20 cellular contexts compared by ENCODE assay signal in the genomic region with DNA sequence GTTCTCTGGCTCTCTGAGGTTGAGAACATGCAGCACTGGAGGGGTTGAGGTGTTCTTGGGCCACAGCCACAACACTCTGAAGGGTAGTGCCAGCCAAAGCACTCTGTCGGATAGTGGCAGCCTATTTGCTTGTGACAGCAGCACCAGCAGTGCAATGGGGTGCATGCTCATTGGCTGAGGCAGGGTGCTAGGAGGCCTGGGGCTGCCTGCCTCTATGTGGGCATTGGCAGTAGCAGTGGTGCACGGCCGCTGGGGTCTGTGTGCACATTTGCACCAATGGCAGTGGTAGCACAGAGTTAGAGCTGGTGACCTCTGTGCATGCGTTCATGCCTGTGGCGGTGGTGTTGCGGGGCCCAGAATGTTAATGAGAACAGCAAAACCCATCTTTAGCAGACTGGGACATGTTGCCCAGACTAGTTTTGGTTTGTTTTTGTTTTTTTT. TPM values are rescaled to one million over a fixed set of nuclear protein-coding genes. Genes with fewer than 3 reads are reported as not detected.
DNase-seq lines count a peak whose midpoint lies in the region; ATAC-seq, FAIRE-seq and TF ChIP-seq lines count a peak whose summit lies in the region.
"Had no signal": no experiment of that assay in that cellular context is flagged by ENCODE, and none has a peak within 500 bp of the region (broad histone marks: within the 10 kb centered on the region; RNA-seq: fewer than 3 reads in every experiment).

No MANE protein-coding gene starts in this region.

- no peaks in the 10 kb centered on the region for H3K27me3 Mint-ChIP-seq in stimulated activated naive CD8-positive, alpha-beta T cell treated with anti-CD3 and anti-CD28 coated beads, Interleukin-15, Interleukin-2, amounts not matched to agents 100 ng/mL and 50 ng/mL, for 24 hours
- H3K27me3 Mint-ChIP-seq: CD4-positive, alpha-beta T cell had no signal

- no peaks in the 10 kb centered on the region for H3K4me1 ChIP-seq in right atrium auricular region
- H3K4me1 ChIP-seq: A549 had no signal

- intact Hi-C loops in Right ventricle myocardium inferior (cut with DNase I): no loop called here

- H3K36me3 Mint-ChIP-seq in stimulated activated naive CD8-positive, alpha-beta T cell treated with anti-CD3 and anti-CD28 coated beads, Interleukin-15, Interleukin-2, amounts not matched to agents 100 ng/mL and 50 ng/mL, for 24 hours (ENCODE audit: low read depth): peaks cover 54% of the 10 kb centered on the region

- H3K4me3 ChIP-seq in right atrium auricular region: no peak overlapping the region
- H3K4me3 ChIP-seq: A549, GM23338 had no signal

- no peaks in the 10 kb centered on the region for H3K9me3 ChIP-seq in right atrium auricular region
- H3K9me3 ChIP-seq: A549 had no signal

- H3K36me3 ChIP-seq in right atrium auricular region: peaks cover 33% of the 10 kb centered on the region

- no peak overlapping the region for H3K27ac ChIP-seq in right atrium auricular region
- H3K27ac ChIP-seq: 22Rv1, A549, C4-2B had no signal

- no peaks in the 10 kb centered on the region for H3K27me3 ChIP-seq in right atrium auricular region

- FAIRE-seq in GM12891 (lab: Jason Lieb, UNC): no peak
- FAIRE-seq: A549, H54 had no signal

- H3K4me1 Mint-ChIP-seq in stimulated activated naive CD8-positive, alpha-beta T cell treated with anti-CD3 and anti-CD28 coated beads, Interleukin-15, Interleukin-2, amounts not matched to agents 100 ng/mL and 50 ng/mL, for 24 hours (ENCODE audit: low read depth): peaks cover 9% of the 10 kb centered on the region
- H3K4me1 Mint-ChIP-seq: GM23338 had no signal

- peak overlapping the region; percentile 54 for H3K27ac Mint-ChIP-seq in stimulated activated naive CD8-positive, alpha-beta T cell treated with anti-CD3 and anti-CD28 coated beads, Interleukin-15, Interleukin-2, amounts not matched to agents 100 ng/mL and 50 ng/mL, for 24 hours
- H3K27ac Mint-ChIP-seq: CD4-positive, alpha-beta T cell; GM23338 had no signal

- H3K9me3 Mint-ChIP-seq in stimulated activated naive CD8-positive, alpha-beta T cell treated with anti-CD3 and anti-CD28 coated beads, Interleukin-15, Interleukin-2, amounts not matched to agents 100 ng/mL and 50 ng/mL, for 24 hours: no peaks in the 10 kb centered on the region
- H3K9me3 Mint-ChIP-seq: CD4-positive, alpha-beta T cell; GM23338 had no signal

- H3K4me3 Mint-ChIP-seq in stimulated activated naive CD8-positive, alpha-beta T cell treated with anti-CD3 and anti-CD28 coated beads, Interleukin-15, Interleukin-2, amounts not matched to agents 100 ng/mL and 50 ng/mL, for 24 hours: no peak overlapping the region
- H3K4me3 Mint-ChIP-seq: CD4-positive, alpha-beta T cell; GM23338 had no signal

- no peak for TF ChIP-seq POLR2A in GM12891 (IDR thresholded peaks at IDR 0.05; ENCODE audit: low read depth, low read length)

- no peak for DNase-seq in Right ventricle myocardium inferior (ENCODE audit: missing footprints)
- DNase-seq in right atrium auricular region (ENCODE audit: low spot score): no peak
- no peak for DNase-seq in stimulated activated naive CD8-positive, alpha-beta T cell treated with anti-CD3 and anti-CD28 coated beads, Interleukin-15, Interleukin-2, amounts not matched to agents 100 U/mL and 50 U/mL, for 24 hours
- no peak for DNase-seq in omental fat pad (ENCODE audit: low spot score)
- DNase-seq in GM12891 (ENCODE audit: insufficient read length, low spot score): no peak
- DNase-seq in RKO (ENCODE audit: low spot score): no peak
- DNase-seq: AML-193; CD4-positive, alpha-beta T cell; DMS153; DMS79; GDM1; HCEC 1CT had no signal

- no peak for TF ChIP-seq CTCF in right atrium auricular region (IDR thresholded peaks at IDR 0.05)
- TF ChIP-seq CTCF in omental fat pad (IDR thresholded peaks at IDR 0.05): no peak

- ATAC-seq in Right ventricle myocardium inferior (peak; percentile 48), omental fat pad (ENCODE audit: low FRiP score) (peak; percentile 28)
- no peak for ATAC-seq in stimulated activated naive CD8-positive, alpha-beta T cell treated with anti-CD3 and anti-CD28 coated beads, Interleukin-15, Interleukin-2, amounts not matched to agents 100 U/mL and 50 U/mL, for 24 hours
- ATAC-seq: A549, GM23338 had no signal

TF ChIP-seq in GM12891, 5 proteins besides CTCF, POLR2A, EP300 and RAD21:
- TF ChIP-seq SPI1 (IDR thresholded peaks at IDR 0.05; ENCODE audit: low read depth, low read length) (no peak), POLR2AphosphoS5 (IDR thresholded peaks at IDR 0.05; ENCODE audit: low read depth, low read length) (no peak), TAF1 (IDR thresholded peaks at IDR 0.05; ENCODE audit: low read depth, low read length) (no peak), POU2F2 (IDR thresholded peaks at IDR 0.05; ENCODE audit: low read depth, low read length) (no peak), PAX5 (IDR thresholded peaks at IDR 0.05; ENCODE audit: insufficient read depth, low read length, severe bottlenecking) (no peak)

RNA-seq across cellular contexts. Expression of a gene that starts 25.4 kb away (rescaled TPM):
- total RNA-seq in Right ventricle myocardium inferior (46.0 TPM), right atrium auricular region (10 to 100 TPM; 46.7 to 55.1 TPM), omental fat pad (10 to 100 TPM; 62.1 to 97.2 (median 86.9) TPM)
- polyA plus RNA-seq in GM12891 (2012; ENCODE audit: low read depth, missing spikeins): 36.6 TPM

RNA-seq across cellular contexts. Expression of a gene that starts 25.6 kb away (rescaled TPM):
- total RNA-seq in Right ventricle myocardium inferior: 22.8 TPM
- 10 to 100 TPM; 20.8 to 26.0 TPM for total RNA-seq in right atrium auricular region
- total RNA-seq in omental fat pad: 10 to 100 TPM; 17.2 to 25.1 (median 20.1) TPM
- polyA plus RNA-seq in GM12891 (2012; ENCODE audit: low read depth, missing spikeins): 19.2 TPM

RNA-seq across cellular contexts. Expression of a gene that starts 59.3 kb away (rescaled TPM):
- total RNA-seq in Right ventricle myocardium inferior (not detected), right atrium auricular region (1 to 10 TPM; 1.5 to 4.1 TPM), omental fat pad (under 1 TPM in 2 of 4 donors, not detected in 2; 0.24 to 0.37 TPM)
- polyA plus RNA-seq in GM12891 (2012; ENCODE audit: low read depth, missing spikeins): 0.04 TPM
- total RNA-seq: CD4-positive, alpha-beta T cell; GM23338; HT-29 had no signal
- polyA plus RNA-seq: A549, BJ, GM23338 had no signal
